8 cellular contexts compared by ENCODE assay signal in the genomic region with DNA sequence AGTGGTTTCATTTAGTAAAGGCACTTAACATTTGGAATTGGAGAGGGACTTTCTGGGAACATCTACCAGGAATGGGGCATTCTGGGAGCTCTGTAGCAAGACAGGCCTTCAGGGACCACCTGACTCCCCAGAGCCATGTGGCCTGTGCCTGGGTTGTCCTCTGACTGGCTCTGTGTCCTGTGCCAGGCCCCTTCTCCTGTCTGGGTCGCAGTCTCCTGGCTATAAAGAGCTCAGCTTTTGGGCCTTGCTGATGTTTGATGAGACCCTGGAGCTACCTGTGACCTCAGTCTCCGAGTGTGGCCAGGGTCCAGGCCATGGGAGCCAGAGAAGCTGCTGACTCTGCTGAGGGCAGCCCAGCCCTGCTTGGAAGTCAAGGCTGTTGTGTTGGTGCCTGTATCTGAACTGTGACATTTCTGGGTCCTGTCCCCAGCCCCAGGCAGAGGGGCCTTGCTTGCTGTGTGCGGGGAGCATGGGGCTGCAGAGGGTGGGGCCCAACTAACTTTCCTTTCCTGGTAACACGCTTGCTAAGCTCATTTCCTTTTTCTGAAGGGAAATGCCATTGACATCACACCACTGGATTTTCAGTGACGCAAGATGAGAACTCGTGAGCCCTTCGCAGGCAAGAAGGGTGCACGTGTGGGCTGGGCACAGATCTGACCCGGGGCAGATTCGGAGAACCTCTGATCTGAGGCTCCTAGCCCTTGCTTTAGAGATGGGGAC. TPM values are rescaled to one million over a fixed set of nuclear protein-coding genes. Genes with fewer than 3 reads are reported as not detected.
DNase-seq lines count a peak whose midpoint lies in the region; ATAC-seq and TF ChIP-seq lines count a peak whose summit lies in the region.

No MANE protein-coding gene starts in this region.

- dilution Hi-C loops in IMR-90 (cut with HindIII; ENCODE audit: low sequenced_read_pairs, unreplicated experiment): no loop called here

- H3K4me2 ChIP-seq in IMR-90 (ENCODE audit: low read depth, low read length): no peak overlapping the region

- peak overlapping the region; percentile 61 for H2BK120ac ChIP-seq in IMR-90 (ENCODE audit: low read depth, low read length)

- no peaks in the 10 kb centered on the region for H3K9me1 ChIP-seq in IMR-90 (ENCODE audit: insufficient read depth, low read length)

- TF ChIP-seq CTCF in IMR-90 (conservative IDR thresholded peaks at IDR 0.05; ENCODE audit: low read depth, low read length) (no peak), heart right ventricle (IDR thresholded peaks at IDR 0.05) (no peak), spleen (IDR thresholded peaks at IDR 0.05 in 8 of 11, conservative IDR thresholded peaks at IDR 0.05 in 3 of 11) (no peak)

- peaks cover 12% of the 10 kb centered on the region for H3K4me1 ChIP-seq in IMR-90 (ENCODE audit: control insufficient read depth, insufficient read depth, low read length)
- H3K4me1 ChIP-seq in heart right ventricle: peaks cover 17 to 60% (median 33%) of the 10 kb centered on the region in 9 donors
- peaks cover 30 to 58% (median 50%) of the 10 kb centered on the region in 6 donors for H3K4me1 ChIP-seq in spleen

- H4K8ac ChIP-seq in IMR-90 (ENCODE audit: low read depth in 2 of 2, low read length in 2 of 2): peak overlapping the region; percentile 55 to 67

- TF ChIP-seq POLR2A in IMR-90 (IDR thresholded peaks at IDR 0.05; ENCODE audit: low read depth, low read length) (no peak), spleen (IDR thresholded peaks at IDR 0.05) (no peak)

- no peaks in the 10 kb centered on the region for H3K36me3 ChIP-seq in IMR-90 (ENCODE audit: control insufficient read depth, insufficient read depth, low read length)
- no peaks in the 10 kb centered on the region for H3K36me3 ChIP-seq in heart right ventricle
- H3K36me3 ChIP-seq in spleen: no peaks in the 10 kb centered on the region

- H3K14ac ChIP-seq in IMR-90 (replicated peaks; ENCODE audit: low read depth, low read length): no peak overlapping the region; the same call in 1 of the 2 replicates

- H3K9me3 Mint-ChIP-seq in activated T-cell treated with anti-CD3 and anti-CD28 coated beads, Interleukin-2, amount 50 U/mL, for 4 hours: peaks cover 10% of the 10 kb centered on the region

- no peak overlapping the region for H3K4me3 ChIP-seq in IMR-90 (ENCODE audit: insufficient read depth, low read depth, low read length)
- peak overlapping the region in 3 of 10 donors; percentile 11 to 18 (median 13) for H3K4me3 ChIP-seq in heart right ventricle
- no peak overlapping the region for H3K4me3 ChIP-seq in spleen

- H3K9me3 ChIP-seq in IMR-90 (ENCODE audit: control insufficient read depth, insufficient read depth, low read length): peaks cover 6% of the 10 kb centered on the region
- H3K9me3 ChIP-seq in heart right ventricle: peaks cover 0 to 13% (median 6%) of the 10 kb centered on the region in 11 donors
- peaks cover 0 to 13% (median 10%) of the 10 kb centered on the region in 8 donors for H3K9me3 ChIP-seq in spleen

- POLR2A ChIA-PET in IMR-90 (lab: Charles Lee; ENCODE audit: unreplicated experiment): no interaction called here

- peak overlapping the region; percentile 43; the same call in 1 of the 2 replicates for H2AK5ac ChIP-seq in IMR-90 (ENCODE audit: low read depth, low read length)

- no peak for TF ChIP-seq RAD21 in IMR-90 (IDR thresholded peaks at IDR 0.05; ENCODE audit: low read length)

- H4K20me1 ChIP-seq in IMR-90 (ENCODE audit: insufficient read depth, low read length): no peaks in the 10 kb centered on the region

- intact Hi-C loops in IMR-90 (cut with micrococcal nuclease) (no loop called here), heart right ventricle (cut with DNase I) (no loop called here), spleen (cut with DNase I; ENCODE audit: low total_unique reads) (no loop called here)

- H3K9ac ChIP-seq in IMR-90 (ENCODE audit: low read depth, low read length): no peak overlapping the region

- H3K4me3 Mint-ChIP-seq in activated T-cell treated with anti-CD3 and anti-CD28 coated beads, Interleukin-2, amount 50 U/mL, for 4 hours: no peak overlapping the region

- peak overlapping the region; percentile 71; the same call in 1 of the 2 replicates for H4K91ac ChIP-seq in IMR-90 (ENCODE audit: insufficient read depth, low read depth, low read length)

- H3K27me3 ChIP-seq in IMR-90 (ENCODE audit: control insufficient read depth, insufficient read depth, low read length) (no peaks in the 10 kb centered on the region), heart right ventricle (no peaks in the 10 kb centered on the region), spleen (replicated peaks in 1 of 7) (peaks cover 0 to 10% (median 0%) of the 10 kb centered on the region in 7 donors)

- peak overlapping the region; percentile 80 for H2AFZ ChIP-seq in IMR-90 (replicated peaks; ENCODE audit: low read length, poor library complexity)

- no TSS peak for BruUV-seq in IMR-90 (replicated peaks; lab: Mats Ljungman, UMichigan)

- DNase-seq in IMR-90: peak; percentile 75
- DNase-seq in activated T-cell treated with anti-CD3 and anti-CD28 coated beads, Interleukin-2, amount 50 U/mL, for 4 hours: no peak
- peak; percentile 32 to 84 for DNase-seq in heart right ventricle
- no peak for DNase-seq in spleen
- no peak for DNase-seq in putamen (ENCODE audit: low spot score)
- no peak for DNase-seq in NCI-H2227 (lab: John Stamatoyannopoulos, UW; ENCODE audit: unreplicated experiment)

- CTCF ChIA-PET in IMR-90 (lab: Yijun Ruan, JAX): no interaction called here

- WGBS in IMR-90 (ENCODE audit: extremely low coverage in 2 of 2, insufficient read length in 1 of 2), 2 experiments: 92% methylated on average over 2 of the region's 10 CpGs; no CpG with 5 or more reads in 1 of the 2 experiments
- 55 to 56% methylated on average over 10 of the region's 10 CpGs for WGBS in heart right ventricle, 2 donors
- 8 to 47% (median 32%) methylated on average over 5 to 10 of the region's 10 CpGs for WGBS in spleen, 5 donors

- H3K18ac ChIP-seq in IMR-90 (ENCODE audit: low read depth, low read length): peak overlapping the region; percentile 78

- H4K5ac ChIP-seq in IMR-90 (ENCODE audit: low read depth, low read length): peak overlapping the region; percentile 3

- H2BK20ac ChIP-seq in IMR-90 (ENCODE audit: low read depth, low read length): peak overlapping the region; percentile 52; the same call in 1 of the 2 replicates

- in situ Hi-C loops in IMR-90 (cut with MboI; ENCODE audit: low sequenced_read_pairs): no loop called here

- ATAC-seq in IMR-90 (ENCODE audit: low read depth): peak; percentile 25
- peak; percentile 44 to 47 for ATAC-seq in activated T-cell treated with anti-CD3 and anti-CD28 coated beads, Interleukin-2, amount 50 U/mL, for 4 hours
- peak; percentile 75 to 93 (median 86) for ATAC-seq in heart right ventricle
- ATAC-seq in GM21528 (IDR thresholded peaks at IDR 0.05; ENCODE audit: low FRiP score, unreplicated experiment): no peak
- ATAC-seq in GM18511 (IDR thresholded peaks at IDR 0.05; ENCODE audit: unreplicated experiment): no peak

- no peak overlapping the region for H3K56ac ChIP-seq in IMR-90 (ENCODE audit: extremely low read depth, insufficient read depth, low read length)

- peak overlapping the region; percentile 55; the same call in 1 of the 2 replicates for H3K23ac ChIP-seq in IMR-90 (ENCODE audit: low read depth, low read length)

- H3K27ac ChIP-seq in IMR-90 (ENCODE audit: insufficient read depth, low read length) (no peak overlapping the region), heart right ventricle (peak overlapping the region; percentile 83 to 98 (median 92)), spleen (peak overlapping the region; percentile 64 to 86 (median 81))

- H2BK15ac ChIP-seq in IMR-90 (ENCODE audit: low read depth, low read length): 0 out of 3 replicates have a peak overlapping the region, but pooled peaks have one; percentile 2

- no peaks in the 10 kb centered on the region for H3K79me1 ChIP-seq in IMR-90 (ENCODE audit: low read depth in 1 of 2, low read length in 2 of 2)

- H2AK9ac ChIP-seq in IMR-90 (replicated peaks; ENCODE audit: low read depth, low read length, poor library complexity): peak overlapping the region; percentile 67

- peaks cover 35% of the 10 kb centered on the region for H3K4me1 Mint-ChIP-seq in activated T-cell treated with anti-CD3 and anti-CD28 coated beads, Interleukin-2, amount 50 U/mL, for 4 hours (ENCODE audit: low read depth)

- peaks cover 3% of the 10 kb centered on the region for H3K27me3 Mint-ChIP-seq in activated T-cell treated with anti-CD3 and anti-CD28 coated beads, Interleukin-2, amount 50 U/mL, for 4 hours (ENCODE audit: low read depth)

- H3K36me3 Mint-ChIP-seq in activated T-cell treated with anti-CD3 and anti-CD28 coated beads, Interleukin-2, amount 50 U/mL, for 4 hours (ENCODE audit: insufficient read depth): peaks cover 4% of the 10 kb centered on the region

- no peak overlapping the region for H2BK5ac ChIP-seq in IMR-90 (ENCODE audit: low read depth, low read length, poor library complexity, severe bottlenecking)

- H3K4ac ChIP-seq in IMR-90 (ENCODE audit: low read depth, low read length): peak overlapping the region; percentile 79

TF ChIP-seq in IMR-90, 13 proteins besides CTCF, POLR2A, EP300 and RAD21:
- TF ChIP-seq BHLHE40 (IDR thresholded peaks at IDR 0.05; ENCODE audit: low read depth, low read length) (0 out of 2 replicates have a peak, but pooled peaks have one; percentile 46), CEBPB (IDR thresholded peaks at IDR 0.05; ENCODE audit: low read depth, low read length) (peak; percentile 78), SMC3 (IDR thresholded peaks at IDR 0.05; ENCODE audit: low read depth, low read length) (no peak)

RNA-seq across cellular contexts. Expression of a gene that starts 41.3 kb away (rescaled TPM):
- total RNA-seq in IMR-90 (2012; rRNA removed): 4.2 and 5.2 TPM in 2 replicates
- polyA plus RNA-seq in IMR-90 (2012; rRNA removed): 13.0 and 13.7 TPM in 2 replicates
- 10.9 and 20.1 TPM in 2 replicates for polyA plus RNA-seq in IMR-90 (2012; cell fraction: cytosol; rRNA removed)
- 8.8 and 12.9 TPM in 2 replicates for polyA plus RNA-seq in IMR-90 (2012; cell fraction: nucleus; rRNA removed; ENCODE audit: low replicate concordance)
- 1 to 10 TPM; 4.6 to 5.8 (median 4.6) TPM for total RNA-seq in activated T-cell treated with anti-CD3 and anti-CD28 coated beads, Interleukin-2, amount 50 U/mL, for 4 hours
- 10 to 100 TPM; 16.7 to 61.3 (median 31.5) TPM for total RNA-seq in heart right ventricle
- 100 to 1,000 TPM in 1 of 2 donors, 10 to 100 TPM in 1; 62.4 to 215 TPM for polyA plus RNA-seq in heart right ventricle
- 100 to 1,000 TPM in 3 of 7 donors, 10 to 100 TPM in 4; 44.1 to 214 (median 90.3) TPM for total RNA-seq in spleen
- 10 to 100 TPM; 25.9 to 29.5 (median 29.4) TPM for polyA plus RNA-seq in spleen

Comparison
In these comparisons a context has a peak if more than half of its experiments do, and no peak if none do; other contexts are left out.
1. ATAC-seq: peak in IMR-90 (single experiment), activated T-cell treated with anti-CD3 and anti-CD28 coated beads, Interleukin-2, amount 50 U/mL, for 4 hours (2 of 2) and heart right ventricle (8 of 8); none in GM21528 (single experiment) and GM18511 (single experiment).
2. DNase-seq: peak in IMR-90 (single experiment) and heart right ventricle (2 of 2); none in activated T-cell treated with anti-CD3 and anti-CD28 coated beads, Interleukin-2, amount 50 U/mL, for 4 hours (single experiment), spleen (single experiment), putamen (single experiment) and NCI-H2227 (single experiment).